Comparison of ENCODE assay signal across 8 cellular contexts in genomic region chr12:30482650-30483049, GRCh38.
"Had no signal": no experiment of that assay in that cellular context is flagged by ENCODE, and none has a peak within 500 bp of the region (broad histone marks: within the 10 kb centered on the region; RNA-seq: fewer than 3 reads in every experiment).

No MANE protein-coding gene starts in this region.

- H3K4me3 ChIP-seq: GM12878 had no signal

- DNase-seq: GDM1, GF-D8 had no signal

- ATAC-seq: GM12878 had no signal

- FAIRE-seq: G401.6, GM12878, GM12891, GM12892, GM18507, GM19239 had no signal
